8 cellular contexts compared by ENCODE assay signal in the genomic region with DNA sequence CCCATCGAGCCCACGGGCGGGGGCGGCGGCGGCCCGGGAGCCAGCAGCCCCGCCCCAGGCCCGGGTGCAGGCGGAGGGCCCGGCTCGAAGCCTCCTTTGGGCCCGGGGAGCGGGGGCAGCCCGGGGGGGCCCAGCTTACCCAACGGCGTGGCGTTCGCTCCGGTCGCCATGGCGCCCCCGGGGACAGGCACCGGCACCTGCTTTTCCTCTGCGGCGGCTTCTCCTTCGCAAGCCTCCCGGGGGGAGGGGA. TPM values are rescaled to one million over a fixed set of nuclear protein-coding genes. Genes with fewer than 3 reads are reported as not detected.
DNase-seq lines count a peak whose midpoint lies in the region; ATAC-seq and TF ChIP-seq lines count a peak whose summit lies in the region.

No MANE protein-coding gene starts in this region.

- H3K36me3 ChIP-seq in BLaER1 treated with 17β-estradiol and CSF1 and Interleukin-3, amounts not matched to agents 10 nM and 100 nM = peaks cover 40 to 44% (median 43%) of the 10 kb centered on the region in 11 experiments
- peaks cover 0 to 38% of the 10 kb centered on the region in 2 donors for H3K36me3 ChIP-seq in left lung
- peaks cover 38% of the 10 kb centered on the region for H3K36me3 ChIP-seq in upper lobe of right lung

- H3K4me1 ChIP-seq in BLaER1 treated with 17β-estradiol and CSF1 and Interleukin-3, amounts not matched to agents 10 nM and 100 nM = peaks cover 46 to 57% (median 55%) of the 10 kb centered on the region in 10 experiments
- H3K4me1 ChIP-seq in left lung (peaks cover 7 to 52% of the 10 kb centered on the region in 2 donors), upper lobe of right lung (peaks cover 35% of the 10 kb centered on the region)

- peak; percentile 4 for ATAC-seq in HG02610 (IDR thresholded peaks at IDR 0.05; ENCODE audit: unreplicated experiment)
- peak; percentile 0 for ATAC-seq in left lung
- ATAC-seq in upper lobe of right lung = no peak

- no peak for DNase-seq in activated naive CD8-positive, alpha-beta T cell treated with anti-CD3 and anti-CD28 coated beads for 36 hours
- no peak for DNase-seq in left lung
- no peak for DNase-seq in upper lobe of right lung
- DNase-seq in NCI-H2227 (lab: John Stamatoyannopoulos, UW; ENCODE audit: unreplicated experiment) = no peak
- DNase-seq in MV-4-11 (lab: John Stamatoyannopoulos, UW) = no peak
- no peak for DNase-seq in stimulated activated CD4-positive, alpha-beta T cell treated with anti-CD3 and anti-CD28 coated beads, Interleukin-2, amount 100 ng/mL, for 24 hours

- intact Hi-C loops in left lung (cut with DNase I) (no loop called here), upper lobe of right lung (cut with DNase I) (no loop called here)

- peak overlapping the region; percentile 95 to 100 (median 99) for H3K27ac ChIP-seq in BLaER1 treated with 17β-estradiol and CSF1 and Interleukin-3, amounts not matched to agents 10 nM and 100 nM
- peak overlapping the region; percentile 98 to 99 for H3K27ac ChIP-seq in left lung
- H3K27ac ChIP-seq in upper lobe of right lung = peak overlapping the region; percentile 98

- H3K27me3 Mint-ChIP-seq in activated naive CD8-positive, alpha-beta T cell treated with anti-CD3 and anti-CD28 coated beads for 36 hours = no peaks in the 10 kb centered on the region

- H3K4me3 ChIP-seq in BLaER1 treated with 17β-estradiol and CSF1 and Interleukin-3, amounts not matched to agents 10 nM and 100 nM = peak overlapping the region; percentile 71 to 98 (median 92)
- H3K4me3 ChIP-seq in left lung (peak overlapping the region; percentile 71 to 84), upper lobe of right lung (peak overlapping the region; percentile 82)

- peak overlapping the region; percentile 85 for H3K4me3 Mint-ChIP-seq in activated naive CD8-positive, alpha-beta T cell treated with anti-CD3 and anti-CD28 coated beads for 36 hours

- peaks cover 55% of the 10 kb centered on the region for H3K4me1 Mint-ChIP-seq in activated naive CD8-positive, alpha-beta T cell treated with anti-CD3 and anti-CD28 coated beads for 36 hours

- no peak for TF ChIP-seq CTCF in left lung (IDR thresholded peaks at IDR 0.05)
- no peak for TF ChIP-seq CTCF in upper lobe of right lung (IDR thresholded peaks at IDR 0.05)

- no peaks in the 10 kb centered on the region for H3K27me3 ChIP-seq in BLaER1 treated with 17β-estradiol and CSF1 and Interleukin-3, amounts not matched to agents 10 nM and 100 nM
- H3K27me3 ChIP-seq in left lung = no peaks in the 10 kb centered on the region
- H3K27me3 ChIP-seq in upper lobe of right lung = no peaks in the 10 kb centered on the region

- peak overlapping the region in 9 of 11 experiments; percentile 8 to 98 (median 30); a peak in 10 of 22 replicates for H3K4me2 ChIP-seq in BLaER1 treated with 17β-estradiol and CSF1 and Interleukin-3, amounts not matched to agents 10 nM and 100 nM

- peaks cover 48% of the 10 kb centered on the region for H3K36me3 Mint-ChIP-seq in activated naive CD8-positive, alpha-beta T cell treated with anti-CD3 and anti-CD28 coated beads for 36 hours

- H4K20me1 ChIP-seq in BLaER1 treated with 17β-estradiol and CSF1 and Interleukin-3, amounts not matched to agents 10 nM and 100 nM = peaks cover 44 to 48% (median 44%) of the 10 kb centered on the region in 11 experiments

- H3K27ac Mint-ChIP-seq in activated naive CD8-positive, alpha-beta T cell treated with anti-CD3 and anti-CD28 coated beads for 36 hours = peak overlapping the region; percentile 97

- H3K9ac ChIP-seq in BLaER1 treated with 17β-estradiol and CSF1 and Interleukin-3, amounts not matched to agents 10 nM and 100 nM = peak overlapping the region; percentile 96 to 100 (median 99)

- H3K9me3 Mint-ChIP-seq in activated naive CD8-positive, alpha-beta T cell treated with anti-CD3 and anti-CD28 coated beads for 36 hours = no peaks in the 10 kb centered on the region

- H3K9me3 ChIP-seq in BLaER1 treated with 17β-estradiol and CSF1 and Interleukin-3, amounts not matched to agents 10 nM and 100 nM (replicated peaks in 1 of 11) = no peaks in the 10 kb centered on the region
- H3K9me3 ChIP-seq in left lung (no peaks in the 10 kb centered on the region), upper lobe of right lung (no peaks in the 10 kb centered on the region)

RNA-seq across cellular contexts. Expression of gene SF1, which starts 0.2 kb away (rescaled TPM):
- 100 to 1,000 TPM; 453 to 463 TPM for total RNA-seq in activated naive CD8-positive, alpha-beta T cell treated with anti-CD3 and anti-CD28 coated beads for 36 hours
- total RNA-seq in left lung = 100 to 1,000 TPM; 169 to 228 TPM
- total RNA-seq in upper lobe of right lung = 294 TPM

RNA-seq across cellular contexts. Expression of gene PYGM, which starts 18.4 kb away (rescaled TPM):
- 1 to 10 TPM; 1.6 to 1.8 TPM for total RNA-seq in activated naive CD8-positive, alpha-beta T cell treated with anti-CD3 and anti-CD28 coated beads for 36 hours
- total RNA-seq in left lung (1 to 10 TPM; 1.3 to 3.7 TPM), upper lobe of right lung (2.0 TPM)

RNA-seq across cellular contexts. Expression of gene MAP4K2, which starts 24.9 kb away (rescaled TPM):
- 10 to 100 TPM; 60.4 to 63.8 TPM for total RNA-seq in activated naive CD8-positive, alpha-beta T cell treated with anti-CD3 and anti-CD28 coated beads for 36 hours
- 10 to 100 TPM; 19.3 to 23.2 TPM for total RNA-seq in left lung
- total RNA-seq in upper lobe of right lung = 28.9 TPM

RNA-seq across cellular contexts. Expression of gene MEN1, which starts 32.2 kb away (rescaled TPM):
- total RNA-seq in activated naive CD8-positive, alpha-beta T cell treated with anti-CD3 and anti-CD28 coated beads for 36 hours = 10 to 100 TPM; 35.8 to 37.0 TPM
- 10 to 100 TPM; 26.9 to 29.3 TPM for total RNA-seq in left lung
- 22.5 TPM for total RNA-seq in upper lobe of right lung

RNA-seq across cellular contexts. Expression of gene RASGRP2, which starts 34.2 kb away (rescaled TPM):
- 1 to 10 TPM; 3.5 to 4.6 TPM for total RNA-seq in activated naive CD8-positive, alpha-beta T cell treated with anti-CD3 and anti-CD28 coated beads for 36 hours
- total RNA-seq in left lung (10 to 100 TPM; 10.8 to 35.3 TPM), upper lobe of right lung (27.6 TPM)
